1 cellular context compared by ENCODE assay signal in genomic region chr6:163387317-163387716, GRCh38.
TF ChIP-seq lines count a peak whose summit lies in the region.

No MANE protein-coding gene starts in this region.

TF ChIP-seq in SK-N-SH, 30 proteins besides CTCF, POLR2A, EP300 and RAD21 (continued from another document):
- TF ChIP-seq ZBTB33 (IDR thresholded peaks at IDR 0.05; ENCODE audit: borderline replicate concordance, low read depth) (no peak), RXRA (IDR thresholded peaks at IDR 0.05; ENCODE audit: borderline replicate concordance, low read depth) (no peak), EZH2phosphoT487 (IDR thresholded peaks at IDR 0.05; ENCODE audit: borderline replicate concordance, low read depth) (no peak), YY1 (IDR thresholded peaks at IDR 0.05; ENCODE audit: low read depth) (no peak), RFX5 (IDR thresholded peaks at IDR 0.05; ENCODE audit: low read length) (no peak), SIN3A (IDR thresholded peaks at IDR 0.05; ENCODE audit: borderline replicate concordance, low read depth, low read length) (no peak), RCOR1 (IDR thresholded peaks at IDR 0.05; ENCODE audit: low read length) (no peak), JUND (IDR thresholded peaks at IDR 0.05) (no peak), MEF2A (IDR thresholded peaks at IDR 0.05; ENCODE audit: borderline replicate concordance, low read depth) (no peak), POLR2AphosphoS5 (IDR thresholded peaks at IDR 0.05; ENCODE audit: low read depth, low read length) (no peak), CHD2 (IDR thresholded peaks at IDR 0.05; ENCODE audit: low read length, partially characterized antibody) (no peak)
TF ChIP-seq in SK-N-SH: peak in this region for 0.
